1 cellular context compared by ENCODE assay signal in genomic region chr3:53754325-53754724, GRCh38.
TF ChIP-seq lines count a peak whose summit lies in the region.

No MANE protein-coding gene starts in this region.

TF ChIP-seq in H1, 55 proteins besides CTCF, POLR2A, EP300 and RAD21 (continued from another document):
- no peak for TF ChIP-seq CEBPB (IDR thresholded peaks at IDR 0.05; ENCODE audit: low read depth, low read length)
- no peak for TF ChIP-seq JUND (IDR thresholded peaks at IDR 0.05; ENCODE audit: low read length)
- TF ChIP-seq TCF12 (IDR thresholded peaks at IDR 0.05; ENCODE audit: low read depth, low read length): no peak
- no peak for TF ChIP-seq BACH1 (IDR thresholded peaks at IDR 0.05; ENCODE audit: low read length)
- no peak for TF ChIP-seq RBBP5 (IDR thresholded peaks at IDR 0.05; ENCODE audit: borderline replicate concordance, low read depth, low read length)
- TF ChIP-seq CREB1 (IDR thresholded peaks at IDR 0.05): no peak
- TF ChIP-seq KDM4A (IDR thresholded peaks at IDR 0.05; ENCODE audit: low read depth, low read length, severe bottlenecking): no peak
- no peak for TF ChIP-seq KDM1A (IDR thresholded peaks at IDR 0.05; ENCODE audit: borderline replicate concordance, low read length)
